8 cellular contexts compared by ENCODE assay signal in the genomic region with DNA sequence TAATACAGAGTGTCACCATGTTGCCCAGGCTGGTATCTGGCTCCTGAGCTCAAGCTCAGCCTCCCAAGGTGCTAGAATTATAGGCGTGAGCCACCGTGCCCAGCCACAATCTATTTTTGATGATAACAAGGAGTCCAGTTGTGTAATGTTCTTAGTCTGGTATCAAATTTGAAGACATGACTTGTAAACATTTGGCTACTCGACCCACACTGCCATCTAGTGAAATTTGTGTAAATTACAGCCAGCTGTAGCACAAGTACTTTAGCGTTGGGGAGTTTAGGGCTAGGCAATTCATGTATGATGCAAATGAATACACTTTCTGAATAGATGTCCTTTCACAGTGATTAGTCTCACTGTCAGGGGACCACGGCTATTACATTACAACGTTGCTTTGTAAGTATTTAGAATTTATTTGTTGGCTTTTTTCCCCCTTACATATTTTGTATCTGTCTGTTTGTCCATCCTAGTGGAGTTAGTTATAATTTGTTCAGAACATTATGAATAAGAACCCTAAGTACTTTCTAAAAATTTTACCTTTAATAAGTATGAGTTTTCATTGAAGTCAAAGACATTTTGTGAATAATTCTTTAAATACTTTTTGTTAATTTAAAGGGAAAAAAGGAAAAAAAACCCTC.
DNase-seq lines count a peak whose midpoint lies in the region; ATAC-seq and TF ChIP-seq lines count a peak whose summit lies in the region.

No MANE protein-coding gene starts in this region.

- TF ChIP-seq CTCF in 22Rv1 (IDR thresholded peaks at IDR 0.05) = peak; percentile 84
- TF ChIP-seq CTCF in GM13977 (IDR thresholded peaks at IDR 0.05; ENCODE audit: extremely low read depth, insufficient read depth, missing control alignments) = peak; percentile 73
- TF ChIP-seq CTCF in ascending aorta (IDR thresholded peaks at IDR 0.05) = peak; percentile 47 to 82 (median 67)

- no peak overlapping the region for H3K4me3 ChIP-seq in ascending aorta
- no peak overlapping the region for H3K4me3 ChIP-seq in skeletal muscle satellite cell (ENCODE audit: low read length)

- ATAC-seq in HG02852 (IDR thresholded peaks at IDR 0.05; ENCODE audit: unreplicated experiment) = peak; percentile 94

- intact Hi-C loops in ascending aorta (cut with DNase I) = loop anchor here (1.0 to 10.0 kb wide), 3 partner anchors 158 to 412 kb away; no protein-coding TSS in a partner anchor

- no peaks in the 10 kb centered on the region for H3K27me3 ChIP-seq in ascending aorta
- peaks cover 7% of the 10 kb centered on the region for H3K27me3 ChIP-seq in skeletal muscle satellite cell (ENCODE audit: control insufficient read depth, insufficient read depth, low read length)

- peak overlapping the region; percentile 47 for H3K9ac ChIP-seq in skeletal muscle satellite cell (ENCODE audit: low read depth, low read length)

- H3K27ac ChIP-seq in 22Rv1 (no peak overlapping the region), ascending aorta (no peak overlapping the region)

- H3K36me3 ChIP-seq in ascending aorta (no peaks in the 10 kb centered on the region), skeletal muscle satellite cell (ENCODE audit: insufficient read depth, low read length) (no peaks in the 10 kb centered on the region)

- H3K4me1 ChIP-seq in ascending aorta (no peaks in the 10 kb centered on the region), skeletal muscle satellite cell (ENCODE audit: control insufficient read depth, insufficient read depth, low read length) (peaks cover 8% of the 10 kb centered on the region)

- H3K9me3 ChIP-seq in ascending aorta (no peaks in the 10 kb centered on the region), skeletal muscle satellite cell (replicated peaks; ENCODE audit: low read length) (no peaks in the 10 kb centered on the region)

- in situ Hi-C loops in GM13977 (cut with MboI; ENCODE audit: low pct_unique_long_range_greater_than_20kb, low sequenced_read_pairs, unreplicated experiment) = loop anchor here (25.0 kb wide), 1 partner anchor 284 kb away; no protein-coding TSS in a partner anchor

- peak overlapping the region; percentile 45 for H3K4me2 ChIP-seq in skeletal muscle satellite cell (ENCODE audit: low read length)

- DNase-seq in GM13977 (ENCODE audit: low spot score) (peak; percentile 43), NCI-H1417 (lab: John Stamatoyannopoulos, UW) (peak; percentile 62 to 87 (median 86)), SW480 (ENCODE audit: low spot score) (peak; percentile 77), ascending aorta (ENCODE audit: low spot score in 2 of 2) (peak in 1 of 2 donors; percentile 67), hepatic stellate cell (ENCODE audit: low spot score) (peak; percentile 19)
